ENCODE assay signal across 1 cellular context in the genomic region with DNA sequence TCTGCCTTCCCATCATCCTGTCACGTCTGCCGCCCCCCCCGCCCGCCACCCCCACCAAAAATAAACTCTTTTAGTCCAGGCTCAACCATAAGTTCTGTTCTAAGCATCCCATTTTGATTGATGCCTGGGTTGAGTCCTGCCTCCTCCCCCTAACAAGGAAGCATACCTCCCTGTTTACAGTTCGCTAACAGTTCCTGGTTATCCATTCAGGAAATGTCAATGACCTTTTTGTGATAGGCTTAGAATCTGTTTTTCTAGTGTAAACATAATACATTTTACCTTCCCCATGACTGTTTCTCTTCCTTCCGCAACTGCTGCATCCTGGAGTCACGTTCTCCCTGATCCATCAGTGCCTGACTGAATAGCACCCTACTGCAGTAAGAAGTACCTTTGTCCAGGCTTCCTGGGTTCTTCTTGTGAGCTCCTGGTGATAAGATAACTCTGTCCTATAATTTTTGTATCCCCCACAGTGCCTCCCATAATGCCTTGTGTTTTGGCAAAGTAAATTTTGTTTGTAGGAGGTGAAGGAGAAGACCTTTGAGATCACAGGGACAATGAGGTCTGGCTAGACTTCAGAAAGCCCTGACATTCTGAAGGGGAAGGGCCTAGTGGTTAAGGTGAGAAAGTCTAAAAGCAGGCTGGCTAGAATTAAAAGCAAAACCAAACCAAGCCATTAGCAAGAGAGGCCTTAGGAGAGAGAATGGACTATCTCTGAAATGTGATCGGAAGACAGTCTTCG.
TF ChIP-seq lines count a peak whose summit lies in the region.

No MANE protein-coding gene starts in this region.

TF ChIP-seq in HepG2, 621 proteins besides CTCF, POLR2A, EP300 and RAD21 (continued from another document and continues in another):
- TF ChIP-seq, protein P1, sequence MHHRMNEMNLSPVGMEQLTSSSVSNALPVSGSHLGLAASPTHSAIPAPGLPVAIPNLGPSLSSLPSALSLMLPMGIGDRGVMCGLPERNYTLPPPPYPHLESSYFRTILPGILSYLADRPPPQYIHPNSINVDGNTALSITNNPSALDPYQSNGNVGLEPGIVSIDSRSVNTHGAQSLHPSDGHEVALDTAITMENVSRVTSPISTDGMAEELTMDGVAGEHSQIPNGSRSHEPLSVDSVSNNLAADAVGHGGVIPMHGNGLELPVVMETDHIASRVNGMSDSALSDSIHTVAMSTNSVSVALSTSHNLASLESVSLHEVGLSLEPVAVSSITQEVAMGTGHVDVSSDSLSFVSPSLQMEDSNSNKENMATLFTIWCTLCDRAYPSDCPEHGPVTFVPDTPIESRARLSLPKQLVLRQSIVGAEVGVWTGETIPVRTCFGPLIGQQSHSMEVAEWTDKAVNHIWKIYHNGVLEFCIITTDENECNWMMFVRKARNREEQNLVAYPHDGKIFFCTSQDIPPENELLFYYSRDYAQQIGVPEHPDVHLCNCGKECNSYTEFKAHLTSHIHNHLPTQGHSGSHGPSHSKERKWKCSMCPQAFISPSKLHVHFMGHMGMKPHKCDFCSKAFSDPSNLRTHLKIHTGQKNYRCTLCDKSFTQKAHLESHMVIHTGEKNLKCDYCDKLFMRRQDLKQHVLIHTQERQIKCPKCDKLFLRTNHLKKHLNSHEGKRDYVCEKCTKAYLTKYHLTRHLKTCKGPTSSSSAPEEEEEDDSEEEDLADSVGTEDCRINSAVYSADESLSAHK (CRISPR knock-in tag; IDR thresholded peaks at IDR 0.05; ENCODE audit: borderline replicate concordance) = no peak
- TF ChIP-seq CEBPG (CRISPR knock-in tag; IDR thresholded peaks at IDR 0.05) (peak; percentile 58; the same call in 1 of the 2 replicates), IKZF1 (IDR thresholded peaks at IDR 0.05) (no peak), ZNF501 (CRISPR knock-in tag; IDR thresholded peaks at IDR 0.05) (no peak), NCOA5 (CRISPR knock-in tag; IDR thresholded peaks at IDR 0.05) (no peak), GATA4 (IDR thresholded peaks at IDR 0.05; ENCODE audit: borderline replicate concordance, low read depth) (peak; percentile 77; the same call in 1 of the 2 replicates), U2AF1 (optimal IDR thresholded peaks at IDR 0.05; ENCODE audit: low read depth, low read length) (no peak), GTF2F1 (IDR thresholded peaks at IDR 0.05; ENCODE audit: low read length) (no peak), ZNF430 (CRISPR knock-in tag; IDR thresholded peaks at IDR 0.05) (no peak), SKI (IDR thresholded peaks at IDR 0.05; ENCODE audit: partially characterized antibody) (no peak), NFE2L2 (IDR thresholded peaks at IDR 0.05; ENCODE audit: low read length) (no peak), KLF13 (CRISPR knock-in tag; IDR thresholded peaks at IDR 0.05) (no peak), ZNF547 (CRISPR knock-in tag; IDR thresholded peaks at IDR 0.05) (0 out of 2 replicates have a peak, but pooled peaks have one; percentile 3), ZNF629 (CRISPR knock-in tag; conservative IDR thresholded peaks at IDR 0.05) (peak; percentile 26; the same call in 1 of the 2 replicates), RBAK (CRISPR knock-in tag; IDR thresholded peaks at IDR 0.05) (no peak), GATAD2A (CRISPR knock-in tag; IDR thresholded peaks at IDR 0.05) (peak; percentile 65), MYNN (CRISPR knock-in tag; IDR thresholded peaks at IDR 0.05; ENCODE audit: low read depth) (no peak), ZNF232 (CRISPR knock-in tag; IDR thresholded peaks at IDR 0.05; ENCODE audit: borderline replicate concordance) (no peak), GPN1 (CRISPR knock-in tag; IDR thresholded peaks at IDR 0.05; ENCODE audit: borderline replicate concordance) (no peak), MTF1 (CRISPR knock-in tag; IDR thresholded peaks at IDR 0.05) (no peak), ZBTB38 (CRISPR knock-in tag; IDR thresholded peaks at IDR 0.05) (no peak), CENPT (CRISPR knock-in tag; IDR thresholded peaks at IDR 0.05; ENCODE audit: low read depth) (no peak), ZNF44 (CRISPR knock-in tag; IDR thresholded peaks at IDR 0.05) (no peak), ZNF12 (CRISPR knock-in tag; IDR thresholded peaks at IDR 0.05) (peak; percentile 38; the same call in 1 of the 2 replicates), CBX5 (CRISPR knock-in tag; IDR thresholded peaks at IDR 0.05; ENCODE audit: borderline replicate concordance) (no peak), POLR2AphosphoS2 (IDR thresholded peaks at IDR 0.05; ENCODE audit: low read depth, low read length) (no peak), ZNF33A (CRISPR knock-in tag; IDR thresholded peaks at IDR 0.05; ENCODE audit: borderline replicate concordance) (no peak), EED (CRISPR knock-in tag; IDR thresholded peaks at IDR 0.05) (no peak), PAF1 (CRISPR knock-in tag; IDR thresholded peaks at IDR 0.05) (no peak; the same call in 1 of the 2 replicates), MZF1 (CRISPR knock-in tag; IDR thresholded peaks at IDR 0.05; ENCODE audit: borderline replicate concordance) (no peak), CENPX (CRISPR knock-in tag; IDR thresholded peaks at IDR 0.05) (no peak), ZNF451 (CRISPR knock-in tag; IDR thresholded peaks at IDR 0.05) (no peak), TAF15 (IDR thresholded peaks at IDR 0.05; ENCODE audit: low read depth, low read length, poor library complexity, severe bottlenecking) (no peak), FOSL1 (CRISPR knock-in tag; IDR thresholded peaks at IDR 0.05; ENCODE audit: borderline replicate concordance) (no peak), NFE2 (CRISPR knock-in tag; IDR thresholded peaks at IDR 0.05) (no peak), ZNF761 (CRISPR knock-in tag; conservative IDR thresholded peaks at IDR 0.05) (no peak), SMARCC2 (IDR thresholded peaks at IDR 0.05) (no peak), ZNF768 (CRISPR knock-in tag; IDR thresholded peaks at IDR 0.05) (no peak), SRF (IDR thresholded peaks at IDR 0.05; ENCODE audit: low read depth, low read length) (no peak), FOXK1 (CRISPR knock-in tag; IDR thresholded peaks at IDR 0.05; ENCODE audit: borderline replicate concordance, low read depth) (peak; percentile 80; the same call in 1 of the 2 replicates), SRY (CRISPR knock-in tag; IDR thresholded peaks at IDR 0.05) (no peak), RBFOX2 (IDR thresholded peaks at IDR 0.05; ENCODE audit: low read depth, low read length) (0 out of 2 replicates have a peak, but pooled peaks have one; percentile 2)
- TF ChIP-seq, protein P2, sequence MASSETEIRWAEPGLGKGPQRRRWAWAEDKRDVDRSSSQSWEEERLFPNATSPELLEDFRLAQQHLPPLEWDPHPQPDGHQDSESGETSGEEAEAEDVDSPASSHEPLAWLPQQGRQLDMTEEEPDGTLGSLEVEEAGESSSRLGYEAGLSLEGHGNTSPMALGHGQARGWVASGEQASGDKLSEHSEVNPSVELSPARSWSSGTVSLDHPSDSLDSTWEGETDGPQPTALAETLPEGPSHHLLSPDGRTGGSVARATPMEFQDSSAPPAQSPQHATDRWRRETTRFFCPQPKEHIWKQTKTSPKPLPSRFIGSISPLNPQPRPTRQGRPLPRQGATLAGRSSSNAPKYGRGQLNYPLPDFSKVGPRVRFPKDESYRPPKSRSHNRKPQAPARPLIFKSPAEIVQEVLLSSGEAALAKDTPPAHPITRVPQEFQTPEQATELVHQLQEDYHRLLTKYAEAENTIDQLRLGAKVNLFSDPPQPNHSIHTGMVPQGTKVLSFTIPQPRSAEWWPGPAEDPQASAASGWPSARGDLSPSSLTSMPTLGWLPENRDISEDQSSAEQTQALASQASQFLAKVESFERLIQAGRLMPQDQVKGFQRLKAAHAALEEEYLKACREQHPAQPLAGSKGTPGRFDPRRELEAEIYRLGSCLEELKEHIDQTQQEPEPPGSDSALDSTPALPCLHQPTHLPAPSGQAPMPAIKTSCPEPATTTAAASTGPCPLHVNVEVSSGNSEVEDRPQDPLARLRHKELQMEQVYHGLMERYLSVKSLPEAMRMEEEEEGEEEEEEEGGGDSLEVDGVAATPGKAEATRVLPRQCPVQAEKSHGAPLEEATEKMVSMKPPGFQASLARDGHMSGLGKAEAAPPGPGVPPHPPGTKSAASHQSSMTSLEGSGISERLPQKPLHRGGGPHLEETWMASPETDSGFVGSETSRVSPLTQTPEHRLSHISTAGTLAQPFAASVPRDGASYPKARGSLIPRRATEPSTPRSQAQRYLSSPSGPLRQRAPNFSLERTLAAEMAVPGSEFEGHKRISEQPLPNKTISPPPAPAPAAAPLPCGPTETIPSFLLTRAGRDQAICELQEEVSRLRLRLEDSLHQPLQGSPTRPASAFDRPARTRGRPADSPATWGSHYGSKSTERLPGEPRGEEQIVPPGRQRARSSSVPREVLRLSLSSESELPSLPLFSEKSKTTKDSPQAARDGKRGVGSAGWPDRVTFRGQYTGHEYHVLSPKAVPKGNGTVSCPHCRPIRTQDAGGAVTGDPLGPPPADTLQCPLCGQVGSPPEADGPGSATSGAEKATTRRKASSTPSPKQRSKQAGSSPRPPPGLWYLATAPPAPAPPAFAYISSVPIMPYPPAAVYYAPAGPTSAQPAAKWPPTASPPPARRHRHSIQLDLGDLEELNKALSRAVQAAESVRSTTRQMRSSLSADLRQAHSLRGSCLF (CRISPR knock-in tag; IDR thresholded peaks at IDR 0.05; ENCODE audit: borderline replicate concordance) = no peak
- TF ChIP-seq, protein P3, sequence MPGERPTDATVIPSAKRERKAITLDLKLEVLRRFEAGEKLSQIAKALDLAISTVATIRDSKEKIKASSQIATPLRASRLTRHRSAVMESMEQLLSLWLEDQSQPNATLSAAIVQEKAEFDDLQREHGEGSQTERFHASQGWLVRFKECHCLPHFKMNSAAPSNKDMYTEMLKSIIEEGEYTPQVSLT (CRISPR knock-in tag; IDR thresholded peaks at IDR 0.05; ENCODE audit: borderline replicate concordance, low read depth) = no peak
- TF ChIP-seq, protein P4, sequence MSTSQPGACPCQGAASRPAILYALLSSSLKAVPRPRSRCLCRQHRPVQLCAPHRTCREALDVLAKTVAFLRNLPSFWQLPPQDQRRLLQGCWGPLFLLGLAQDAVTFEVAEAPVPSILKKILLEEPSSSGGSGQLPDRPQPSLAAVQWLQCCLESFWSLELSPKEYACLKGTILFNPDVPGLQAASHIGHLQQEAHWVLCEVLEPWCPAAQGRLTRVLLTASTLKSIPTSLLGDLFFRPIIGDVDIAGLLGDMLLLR (CRISPR knock-in tag; IDR thresholded peaks at IDR 0.05) = no peak
- TF ChIP-seq, protein P5, sequence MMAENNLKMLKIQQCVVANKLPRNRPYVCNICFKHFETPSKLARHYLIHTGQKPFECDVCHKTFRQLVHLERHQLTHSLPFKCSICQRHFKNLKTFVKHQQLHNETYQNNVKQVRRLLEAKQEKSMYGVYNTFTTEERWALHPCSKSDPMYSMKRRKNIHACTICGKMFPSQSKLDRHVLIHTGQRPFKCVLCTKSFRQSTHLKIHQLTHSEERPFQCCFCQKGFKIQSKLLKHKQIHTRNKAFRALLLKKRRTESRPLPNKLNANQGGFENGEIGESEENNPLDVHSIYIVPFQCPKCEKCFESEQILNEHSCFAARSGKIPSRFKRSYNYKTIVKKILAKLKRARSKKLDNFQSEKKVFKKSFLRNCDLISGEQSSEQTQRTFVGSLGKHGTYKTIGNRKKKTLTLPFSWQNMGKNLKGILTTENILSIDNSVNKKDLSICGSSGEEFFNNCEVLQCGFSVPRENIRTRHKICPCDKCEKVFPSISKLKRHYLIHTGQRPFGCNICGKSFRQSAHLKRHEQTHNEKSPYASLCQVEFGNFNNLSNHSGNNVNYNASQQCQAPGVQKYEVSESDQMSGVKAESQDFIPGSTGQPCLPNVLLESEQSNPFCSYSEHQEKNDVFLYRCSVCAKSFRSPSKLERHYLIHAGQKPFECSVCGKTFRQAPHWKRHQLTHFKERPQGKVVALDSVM (CRISPR knock-in tag; IDR thresholded peaks at IDR 0.05) = 0 out of 2 replicates have a peak, but pooled peaks have one; percentile 8
- TF ChIP-seq, protein P6, sequence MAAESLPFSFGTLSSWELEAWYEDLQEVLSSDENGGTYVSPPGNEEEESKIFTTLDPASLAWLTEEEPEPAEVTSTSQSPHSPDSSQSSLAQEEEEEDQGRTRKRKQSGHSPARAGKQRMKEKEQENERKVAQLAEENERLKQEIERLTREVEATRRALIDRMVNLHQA (CRISPR knock-in tag; IDR thresholded peaks at IDR 0.05) = no peak
- TF ChIP-seq, protein P7, sequence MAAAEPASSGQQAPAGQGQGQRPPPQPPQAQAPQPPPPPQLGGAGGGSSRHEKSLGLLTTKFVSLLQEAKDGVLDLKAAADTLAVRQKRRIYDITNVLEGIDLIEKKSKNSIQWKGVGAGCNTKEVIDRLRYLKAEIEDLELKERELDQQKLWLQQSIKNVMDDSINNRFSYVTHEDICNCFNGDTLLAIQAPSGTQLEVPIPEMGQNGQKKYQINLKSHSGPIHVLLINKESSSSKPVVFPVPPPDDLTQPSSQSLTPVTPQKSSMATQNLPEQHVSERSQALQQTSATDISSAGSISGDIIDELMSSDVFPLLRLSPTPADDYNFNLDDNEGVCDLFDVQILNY (CRISPR knock-in tag; conservative IDR thresholded peaks at IDR 0.05) = no peak
- TF ChIP-seq, protein P8, sequence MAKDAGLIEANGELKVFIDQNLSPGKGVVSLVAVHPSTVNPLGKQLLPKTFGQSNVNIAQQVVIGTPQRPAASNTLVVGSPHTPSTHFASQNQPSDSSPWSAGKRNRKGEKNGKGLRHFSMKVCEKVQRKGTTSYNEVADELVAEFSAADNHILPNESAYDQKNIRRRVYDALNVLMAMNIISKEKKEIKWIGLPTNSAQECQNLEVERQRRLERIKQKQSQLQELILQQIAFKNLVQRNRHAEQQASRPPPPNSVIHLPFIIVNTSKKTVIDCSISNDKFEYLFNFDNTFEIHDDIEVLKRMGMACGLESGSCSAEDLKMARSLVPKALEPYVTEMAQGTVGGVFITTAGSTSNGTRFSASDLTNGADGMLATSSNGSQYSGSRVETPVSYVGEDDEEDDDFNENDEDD (CRISPR knock-in tag; IDR thresholded peaks at IDR 0.05; ENCODE audit: borderline replicate concordance) = no peak; the same call in 1 of the 2 replicates
- TF ChIP-seq, protein P9, sequence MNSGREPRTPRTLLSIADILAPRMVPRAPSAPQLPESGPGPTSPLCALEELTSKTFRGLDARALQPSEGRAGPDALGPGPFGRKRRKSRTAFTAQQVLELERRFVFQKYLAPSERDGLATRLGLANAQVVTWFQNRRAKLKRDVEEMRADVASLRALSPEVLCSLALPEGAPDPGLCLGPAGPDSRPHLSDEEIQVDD (CRISPR knock-in tag; IDR thresholded peaks at IDR 0.05; ENCODE audit: borderline replicate concordance) = no peak
